In the genomic region with DNA sequence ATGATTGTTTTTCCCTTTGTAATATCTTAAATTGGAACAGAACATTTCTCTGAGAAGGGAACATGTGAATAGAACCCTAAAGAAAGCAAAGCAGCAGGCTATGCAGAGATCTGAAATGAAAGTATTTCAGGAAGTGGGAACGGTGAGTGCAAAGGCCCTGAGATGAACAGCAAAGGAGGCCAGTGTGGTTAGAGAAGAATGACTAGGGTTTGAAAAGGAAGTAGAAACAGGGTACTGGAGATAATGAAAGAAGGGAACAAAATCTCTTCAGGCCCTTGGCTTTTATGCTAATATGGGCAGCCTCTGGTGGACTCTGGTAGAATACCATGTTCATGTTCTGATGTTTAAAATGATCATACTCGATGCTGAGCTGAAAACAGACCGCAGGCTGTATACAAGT, we compare ENCODE assay signal across 11 cellular contexts. TPM values are rescaled to one million over a fixed set of nuclear protein-coding genes. Genes with fewer than 3 reads are reported as not detected.
DNase-seq lines count a peak whose midpoint lies in the region; ATAC-seq and TF ChIP-seq lines count a peak whose summit lies in the region.
"Had no signal": no experiment of that assay in that cellular context is flagged by ENCODE, and none has a peak within 500 bp of the region (broad histone marks: within the 10 kb centered on the region; RNA-seq: fewer than 3 reads in every experiment).

No MANE protein-coding gene starts in this region.

- H3K4me1 ChIP-seq in Peyer's patch (peaks cover 0 to 4% (median under 1%) of the 10 kb centered on the region in 4 donors), foreskin keratinocyte (peaks cover 19% of the 10 kb centered on the region), ascending aorta (peaks cover 0 to 10% of the 10 kb centered on the region in 2 donors)

- H3K27ac ChIP-seq in Peyer's patch (no peak overlapping the region), foreskin keratinocyte (no peak overlapping the region), ascending aorta (peak overlapping the region in 1 of 2 donors; percentile 18)

- H3K27me3 ChIP-seq in Peyer's patch (no peaks in the 10 kb centered on the region), foreskin keratinocyte (no peaks in the 10 kb centered on the region), ascending aorta (no peaks in the 10 kb centered on the region)

- peak; percentile 69 for ATAC-seq in GM19025 (IDR thresholded peaks at IDR 0.05; ENCODE audit: low read depth, unreplicated experiment)
- peak; percentile 80 for ATAC-seq in HG02943 (IDR thresholded peaks at IDR 0.05; ENCODE audit: low read depth, unreplicated experiment)
- ATAC-seq in foreskin keratinocyte, result no peak

- no peak for TF ChIP-seq POLR2A in Peyer's patch (IDR thresholded peaks at IDR 0.05)

- no peak for TF ChIP-seq CTCF in Peyer's patch (IDR thresholded peaks at IDR 0.05)
- TF ChIP-seq CTCF in foreskin keratinocyte (conservative IDR thresholded peaks at IDR 0.05), result no peak
- TF ChIP-seq CTCF in ascending aorta (IDR thresholded peaks at IDR 0.05), result no peak

- intact Hi-C loops in ascending aorta (cut with DNase I), result no loop called here

- peak; percentile 15 for DNase-seq in CD1c-positive myeloid dendritic cell (ENCODE audit: extremely low spot score)
- peak; percentile 82 for DNase-seq in OCI-M1 (lab: John Stamatoyannopoulos, UW)
- DNase-seq in Peyer's patch, result no peak
- DNase-seq in AG20443 (ENCODE audit: low spot score), result no peak
- no peak for DNase-seq in foreskin keratinocyte
- no peak for DNase-seq in ascending aorta (ENCODE audit: low spot score in 2 of 2)
- DNase-seq: COR-L47, naive B cell, NCI-H1092 had no signal

- H3K36me3 ChIP-seq in Peyer's patch (no peaks in the 10 kb centered on the region), ascending aorta (no peaks in the 10 kb centered on the region)

- no peaks in the 10 kb centered on the region for H3K9me3 ChIP-seq in Peyer's patch
- no peaks in the 10 kb centered on the region for H3K9me3 ChIP-seq in ascending aorta

- H3K4me3 ChIP-seq in Peyer's patch (no peak overlapping the region), ascending aorta (no peak overlapping the region)

RNA-seq across cellular contexts. Expression of a gene that starts 22.2 kb away (rescaled TPM):
- total RNA-seq in Peyer's patch (10 to 100 TPM; 64.8 to 91.6 (median 69.8) TPM), foreskin keratinocyte (103 and 113 TPM in 2 replicates), ascending aorta (27.5 TPM)
- polyA plus RNA-seq in foreskin keratinocyte, result 21.2 and 23.9 TPM in 2 replicates

Comparison
In these comparisons a context has a peak if more than half of its experiments do, and no peak if none do; other contexts are left out.
1. DNase-seq: peak in CD1c-positive myeloid dendritic cell (single experiment) and OCI-M1 (single experiment); none in Peyer's patch (0 of 3), AG20443 (single experiment), foreskin keratinocyte (0 of 2) and ascending aorta (0 of 2).